9 cellular contexts compared by ENCODE assay signal in the genomic region with DNA sequence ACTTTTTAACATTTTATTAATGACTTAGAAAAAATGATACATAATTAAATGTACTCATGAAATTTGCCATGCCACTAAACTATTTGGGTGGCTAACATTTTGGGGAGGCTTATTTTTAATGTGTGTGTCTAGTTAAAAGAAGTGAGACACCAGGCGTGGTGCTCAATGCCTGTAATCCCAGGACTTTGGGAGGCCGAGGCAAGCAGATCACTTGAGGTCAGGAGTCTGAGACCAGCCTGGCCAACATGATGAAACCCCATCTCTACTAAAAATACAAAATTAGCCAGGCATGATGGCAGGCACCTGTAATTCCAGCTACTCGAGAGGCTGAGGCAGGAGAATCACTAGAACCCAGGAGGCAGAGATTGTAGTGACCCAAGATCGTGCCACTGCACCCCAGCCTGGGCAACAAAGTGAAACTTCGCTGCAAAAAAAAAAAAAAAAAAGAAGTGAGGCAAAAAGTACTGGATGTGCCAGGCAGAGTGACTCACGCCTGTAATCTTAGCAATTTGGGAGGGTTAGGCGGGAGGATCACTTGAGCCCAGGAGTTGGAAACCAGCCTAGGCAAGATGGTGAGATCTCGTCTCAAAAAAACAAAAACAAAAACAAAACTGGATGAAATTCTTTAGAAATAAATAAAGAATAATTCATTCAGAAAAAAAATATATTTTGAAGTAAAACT. TPM values are rescaled to one million over a fixed set of nuclear protein-coding genes. Genes with fewer than 3 reads are reported as not detected.
DNase-seq lines count a peak whose midpoint lies in the region; ATAC-seq, FAIRE-seq and TF ChIP-seq lines count a peak whose summit lies in the region.
"Not testable (repeated sequence)": the region's sequence is repeated elsewhere in the genome, so short reads cannot be mapped to it uniquely, and the experiment has no call there.
"Had no signal": no experiment of that assay in that cellular context is flagged by ENCODE, and none has a peak within 500 bp of the region (broad histone marks: within the 10 kb centered on the region; RNA-seq: fewer than 3 reads in every experiment).

No MANE protein-coding gene starts in this region.

- H4K20me1 ChIP-seq in PC-3 (ENCODE audit: low read length); astrocyte (ENCODE audit: insufficient read depth, low read length): not testable (repeated sequence)

- not testable (repeated sequence) for H3F3A ChIP-seq in PC-3 (ENCODE audit: low read length, unreplicated experiment)

- not testable (repeated sequence) for H3K4me3 Mint-ChIP-seq in astrocyte (ENCODE audit: unreplicated experiment)

- ATAC-seq in PC-3 = peak; percentile 58
- ATAC-seq in lower lobe of right lung = peak; percentile 74 to 77

- not testable (repeated sequence) for H3K4me1 ChIP-seq in PC-3 (ENCODE audit: insufficient read depth, low read length); astrocyte (ENCODE audit: insufficient read depth, low read length); lower lobe of right lung; testis

- not testable (repeated sequence) for H3K27me3 Mint-ChIP-seq in astrocyte (ENCODE audit: low read depth, unreplicated experiment)

- POLR2A ChIA-PET in PC-3 (lab: Charles Lee; ENCODE audit: unreplicated experiment) = not testable (repeated sequence)

- TF ChIP-seq POLR2A in testis (IDR thresholded peaks at IDR 0.05) = not testable (repeated sequence)

- CTCF ChIA-PET in PC-3 (lab: Charles Lee) = not testable (repeated sequence)

- H3K27ac ChIP-seq in PC-3 (ENCODE audit: low read length); astrocyte (ENCODE audit: low read depth, low read length); lower lobe of right lung; testis: not testable (repeated sequence)

- H3K36me3 ChIP-seq in PC-3 (ENCODE audit: low read depth, low read length); astrocyte (ENCODE audit: insufficient read depth, low read length); testis (ENCODE audit: low read depth, missing control alignments): not testable (repeated sequence)
- peaks cover 60% of the 10 kb centered on the region for H3K36me3 ChIP-seq in lower lobe of right lung

- H3K79me2 ChIP-seq in PC-3 (ENCODE audit: low read length); astrocyte (ENCODE audit: insufficient read depth, low read length): not testable (repeated sequence)

- H3K36me3 Mint-ChIP-seq in astrocyte (ENCODE audit: low read depth, unreplicated experiment) = peaks cover 15% of the 10 kb centered on the region

- H2AFZ ChIP-seq in PC-3 (ENCODE audit: low read length); astrocyte (ENCODE audit: low read depth, low read length): not testable (repeated sequence)

- H3K27ac Mint-ChIP-seq in astrocyte (ENCODE audit: unreplicated experiment) = not testable (repeated sequence)

- peak overlapping the region; percentile 27; the same call in 1 of the 2 replicates for H3K4me3 ChIP-seq in PC-3 (ENCODE audit: low read length)
- H3K4me3 ChIP-seq in astrocyte (ENCODE audit: insufficient read depth, low read depth, low read length); epithelial cell of esophagus (ENCODE audit: low read length); fibroblast of villous mesenchyme (ENCODE audit: low read depth, low read length); lower lobe of right lung; testis: not testable (repeated sequence)

- H3K9ac ChIP-seq in PC-3 (ENCODE audit: low read length); astrocyte (ENCODE audit: low read length): not testable (repeated sequence)

- DNase-seq in A172 (ENCODE audit: low spot score) (peak; percentile 78), H4 (ENCODE audit: low spot score) (peak; percentile 78), PC-3 (peak; percentile 60), astrocyte (ENCODE audit: low read depth) (peak; percentile 19), epithelial cell of esophagus (ENCODE audit: low read depth) (peak; percentile 69), fibroblast of villous mesenchyme (ENCODE audit: low read depth) (peak; percentile 68), testis (peak; percentile 28)
- not testable (repeated sequence) for DNase-seq in lower lobe of right lung

- WGBS in testis, 2 donors = 70 to 71% methylated on average over 8 of the region's 8 CpGs

- H3K9me3 Mint-ChIP-seq in astrocyte (ENCODE audit: unreplicated experiment) = not testable (repeated sequence)

- intact Hi-C loops in PC-3 (cut with micrococcal nuclease) = loop anchor here (5.0 kb wide), 1 partner anchor 70 kb away; no protein-coding TSS in a partner anchor
- intact Hi-C loops in lower lobe of right lung (cut with DNase I); testis (cut with DNase I; ENCODE audit: low total_unique reads): not testable (repeated sequence)

- not testable (repeated sequence) for H3K9me3 ChIP-seq in PC-3 (ENCODE audit: low read length); astrocyte (ENCODE audit: insufficient read depth, low read depth, low read length); testis
- H3K9me3 ChIP-seq in lower lobe of right lung = peaks cover 19% of the 10 kb centered on the region

- H3K9me2 ChIP-seq in PC-3 (replicated peaks; ENCODE audit: low read length) = not testable (repeated sequence)

- peak overlapping the region; percentile 48 for H3K4me2 ChIP-seq in PC-3 (ENCODE audit: low read length)
- H3K4me2 ChIP-seq in astrocyte (ENCODE audit: low read length) = not testable (repeated sequence)

- not testable (repeated sequence) for BruUV-seq in PC-3 (replicated peaks; lab: Mats Ljungman, UMichigan)

- not testable (repeated sequence) for FAIRE-seq in astrocyte (lab: Jason Lieb, UNC)

- not testable (repeated sequence) for TF ChIP-seq CTCF in PC-3 (conservative IDR thresholded peaks at IDR 0.05; ENCODE audit: low read depth, low read length); astrocyte (IDR thresholded peaks at IDR 0.05; ENCODE audit: insufficient read depth, low read depth, low read length); epithelial cell of esophagus (IDR thresholded peaks at IDR 0.05; ENCODE audit: insufficient read depth, low read depth, low read length, missing control alignments); fibroblast of villous mesenchyme (IDR thresholded peaks at IDR 0.05; ENCODE audit: insufficient read depth, low read depth, low read length); lower lobe of right lung (IDR thresholded peaks at IDR 0.05); testis (IDR thresholded peaks at IDR 0.05)

- H3K27me3 ChIP-seq in PC-3 (ENCODE audit: low read length); astrocyte (ENCODE audit: insufficient read depth, low read length); lower lobe of right lung (ENCODE audit: low read depth); testis: not testable (repeated sequence)

- not testable (repeated sequence) for H3K4me1 Mint-ChIP-seq in astrocyte (ENCODE audit: low read depth, unreplicated experiment)

RNA-seq across cellular contexts. Expression of a gene that starts 19.4 kb away (rescaled TPM):
- 0.10 TPM in 1 of 2 replicates, not detected in the other for total RNA-seq in A172 (2014; rRNA removed; shearing (Covaris generic))
- 4.5 and 7.0 TPM in 2 replicates for total RNA-seq in H4 (2014; rRNA removed; shearing (Covaris generic))
- total RNA-seq in PC-3 (2014; rRNA removed) (0.18 TPM in 1 of 2 replicates, not detected in the other), astrocyte (0.09 TPM in 1 of 2 replicates, not detected in the other), fibroblast of villous mesenchyme (under 0.01 TPM in 1 of 2 replicates, not detected in the other), lower lobe of right lung (4.2 TPM), testis (under 1 TPM; 0.81 to 0.94 TPM)
- 0.40 TPM for polyA plus RNA-seq in testis (ENCODE audit: insufficient read depth, low read depth, low replicate concordance)
- total RNA-seq: HFFc6 had no signal

RNA-seq across cellular contexts. Expression of a gene that starts 48.9 kb away (rescaled TPM):
- total RNA-seq in A172 (2014; rRNA removed; shearing (Covaris generic)) = 107 and 159 TPM in 2 replicates
- total RNA-seq in H4 (2014; rRNA removed; shearing (Covaris generic)) = 34.8 and 37.3 TPM in 2 replicates
- 4.7 and 4.9 TPM in 2 replicates for total RNA-seq in PC-3 (2014; rRNA removed)
- total RNA-seq in astrocyte = 32.8 and 34.0 TPM in 2 replicates
- 24.2 and 26.3 TPM in 2 replicates for total RNA-seq in fibroblast of villous mesenchyme
- total RNA-seq in lower lobe of right lung = 140 TPM
- total RNA-seq in testis = 10 to 100 TPM; 22.7 to 24.2 TPM
- polyA plus RNA-seq in testis (ENCODE audit: insufficient read depth, low read depth, low replicate concordance) = 21.3 TPM
